Comparison of ENCODE assay signal across 10 cellular contexts in the genomic region with DNA sequence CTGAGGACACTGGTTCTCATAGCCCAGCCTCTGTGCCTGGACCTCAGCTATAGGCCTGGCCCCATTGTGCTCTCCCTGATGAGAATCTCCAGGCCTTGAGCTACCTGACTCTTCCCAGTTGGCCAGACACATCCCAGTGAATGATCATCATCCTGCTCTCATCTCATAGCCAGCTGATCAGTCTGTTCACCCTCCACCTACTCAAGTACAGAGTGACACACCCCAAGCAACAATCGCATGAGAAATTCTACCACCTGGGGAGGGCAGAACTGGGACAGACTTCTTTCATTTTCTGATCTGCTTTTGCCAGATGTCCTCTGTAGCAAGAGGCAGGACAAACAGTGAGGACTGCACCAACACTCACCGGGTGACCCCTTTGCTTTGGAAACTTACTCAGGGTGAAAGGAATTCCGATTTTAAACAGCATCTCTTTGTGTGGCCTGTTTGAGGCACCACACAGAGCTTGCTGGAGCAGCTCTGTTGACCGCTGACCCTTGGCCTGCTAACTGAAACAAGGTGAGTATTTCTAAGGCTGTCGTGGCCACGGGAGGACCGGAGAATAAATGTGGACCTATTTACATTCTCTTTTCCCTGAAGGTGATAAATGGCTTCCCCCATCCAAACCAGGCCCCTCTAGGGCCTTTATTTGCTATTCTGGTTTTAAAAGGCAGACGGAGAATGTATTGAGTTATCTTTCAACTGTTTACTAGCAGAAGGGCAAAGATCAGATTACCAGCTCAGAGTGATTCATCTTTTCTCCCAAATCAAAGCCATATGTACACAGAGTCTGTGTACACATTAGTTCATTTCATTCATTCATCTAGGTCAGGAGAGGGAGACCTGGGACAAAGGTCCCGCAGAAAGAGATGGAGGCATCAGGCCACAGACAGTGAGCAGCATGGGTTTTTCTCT.
DNase-seq lines count a peak whose midpoint lies in the region; ATAC-seq lines count a peak whose summit lies in the region.
"Had no signal": no experiment of that assay in that cellular context is flagged by ENCODE, and none has a peak within 500 bp of the region (broad histone marks: within the 10 kb centered on the region; RNA-seq: fewer than 3 reads in every experiment).

No MANE protein-coding gene starts in this region.

- peak overlapping the region; percentile 68 for H2AFZ ChIP-seq in ACC112 (ENCODE audit: low read length, unreplicated experiment)

- ATAC-seq in HG03354 (IDR thresholded peaks at IDR 0.05; ENCODE audit: poor library complexity, severe bottlenecking, unreplicated experiment) = peak; percentile 68
- ATAC-seq in GM18858 (IDR thresholded peaks at IDR 0.05; ENCODE audit: unreplicated experiment) = no peak
- ATAC-seq in GM18867 (IDR thresholded peaks at IDR 0.05; ENCODE audit: unreplicated experiment) = no peak

- H3K4me1 ChIP-seq in ACC112 (ENCODE audit: control insufficient read depth, insufficient read depth, low read length, unreplicated experiment) = peaks cover 54% of the 10 kb centered on the region

- peak overlapping the region; percentile 97 for H3K27ac ChIP-seq in ACC112 (ENCODE audit: low read depth, low read length)

- no peaks in the 10 kb centered on the region for H3K79me2 ChIP-seq in ACC112 (ENCODE audit: control insufficient read depth, insufficient read depth, low read length, unreplicated experiment)

- H3K27me3 ChIP-seq in ACC112 (ENCODE audit: insufficient read depth, low read length) = no peaks in the 10 kb centered on the region

- H3K4me3 ChIP-seq in ACC112 (ENCODE audit: low read depth, low read length) = peak overlapping the region; percentile 42

- H3K36me3 ChIP-seq in ACC112 (ENCODE audit: insufficient read depth, low read length) = no peaks in the 10 kb centered on the region

- DNase-seq in SK-N-DZ (ENCODE audit: low spot score) (peak; percentile 97), kidney glomerular epithelial cell (lab: John Stamatoyannopoulos, UW) (peak; percentile 41), AML-193 (lab: John Stamatoyannopoulos, UW) (no peak)
- DNase-seq in activated CD4-positive, CD25-positive, alpha-beta regulatory T cell treated with anti-CD3 and anti-CD28 coated beads, Interleukin-2, amount 50 U/mL, for 72 hours = no peak
- DNase-seq: DND-41, T-helper 1 cell had no signal

Comparison
In these comparisons a context has a peak if more than half of its experiments do, and no peak if none do; other contexts are left out.
1. DNase-seq: peak in SK-N-DZ (single experiment) and kidney glomerular epithelial cell (single experiment); none in AML-193 (0 of 2) and activated CD4-positive, CD25-positive, alpha-beta regulatory T cell treated with anti-CD3 and anti-CD28 coated beads, Interleukin-2, amount 50 U/mL, for 72 hours (single experiment).